ENCODE assay signal across 9 cellular contexts in genomic region chr1:209860293-209860881, GRCh38. TPM values are rescaled to one million over a fixed set of nuclear protein-coding genes. Genes with fewer than 3 reads are reported as not detected.
DNase-seq lines count a peak whose midpoint lies in the region; ATAC-seq and TF ChIP-seq lines count a peak whose summit lies in the region.
"Had no signal": no experiment of that assay in that cellular context is flagged by ENCODE, and none has a peak within 500 bp of the region (broad histone marks: within the 10 kb centered on the region; RNA-seq: fewer than 3 reads in every experiment).

No MANE protein-coding gene starts in this region.

- H3K4me3 Mint-ChIP-seq in CD4-positive, CD25-positive, alpha-beta regulatory T cell: no peak overlapping the region
- no peak overlapping the region for H3K4me3 Mint-ChIP-seq in activated CD4-positive, alpha-beta T cell treated with anti-CD3 and anti-CD28 coated beads, Interleukin-2, amount 10 ng/mL, durations not matched to agents 24 days and 14 days
- H3K4me3 Mint-ChIP-seq: activated naive CD4-positive, alpha-beta T cell treated with anti-CD3 and anti-CD28 coated beads, Interleukin-2, amount 50 U/mL, for 24 hours had no signal

- H3K27ac Mint-ChIP-seq in CD4-positive, CD25-positive, alpha-beta regulatory T cell: no peak overlapping the region
- H3K27ac Mint-ChIP-seq in activated CD4-positive, alpha-beta T cell treated with anti-CD3 and anti-CD28 coated beads, Interleukin-2, amount 10 ng/mL, durations not matched to agents 24 days and 14 days: no peak overlapping the region
- H3K27ac Mint-ChIP-seq: activated naive CD4-positive, alpha-beta T cell treated with anti-CD3 and anti-CD28 coated beads, Interleukin-2, amount 50 U/mL, for 24 hours had no signal

- H3K4me3 ChIP-seq in CD4-positive, CD25-positive, alpha-beta regulatory T cell (ENCODE audit: low read depth, low read length): no peak overlapping the region
- no peak overlapping the region for H3K4me3 ChIP-seq in lower lobe of right lung

- intact Hi-C loops in activated CD4-positive, alpha-beta T cell treated with anti-CD3 and anti-CD28 coated beads, Interleukin-2, amount 10 ng/mL, durations not matched to agents 24 days and 14 days (cut with micrococcal nuclease): loop anchor here (1.0 to 10.0 kb wide), 3 partner anchors 129 to 544 kb away; no protein-coding TSS in a partner anchor
- intact Hi-C loops in lower lobe of right lung (cut with DNase I): no loop called here

- peaks cover 0 to 1% (median 0%) of the 10 kb centered on the region in 7 donors for H3K9me3 Mint-ChIP-seq in CD4-positive, CD25-positive, alpha-beta regulatory T cell
- H3K9me3 Mint-ChIP-seq in activated CD4-positive, alpha-beta T cell treated with anti-CD3 and anti-CD28 coated beads, Interleukin-2, amount 10 ng/mL, durations not matched to agents 24 days and 14 days: no peaks in the 10 kb centered on the region
- H3K9me3 Mint-ChIP-seq: activated naive CD4-positive, alpha-beta T cell treated with anti-CD3 and anti-CD28 coated beads, Interleukin-2, amount 50 U/mL, for 24 hours had no signal

- H3K36me3 ChIP-seq in CD4-positive, CD25-positive, alpha-beta regulatory T cell (ENCODE audit: control insufficient read depth, insufficient read depth, low read length): no peaks in the 10 kb centered on the region
- H3K36me3 ChIP-seq in lower lobe of right lung: no peaks in the 10 kb centered on the region

- peaks cover 8% of the 10 kb centered on the region for H3K36me3 Mint-ChIP-seq in CD4-positive, CD25-positive, alpha-beta regulatory T cell
- peaks cover 3% of the 10 kb centered on the region for H3K36me3 Mint-ChIP-seq in activated CD4-positive, alpha-beta T cell treated with anti-CD3 and anti-CD28 coated beads, Interleukin-2, amount 10 ng/mL, durations not matched to agents 24 days and 14 days (ENCODE audit: low read depth)
- H3K36me3 Mint-ChIP-seq: activated naive CD4-positive, alpha-beta T cell treated with anti-CD3 and anti-CD28 coated beads, Interleukin-2, amount 50 U/mL, for 24 hours had no signal

- peaks cover 13% of the 10 kb centered on the region for H3K27me3 Mint-ChIP-seq in CD4-positive, CD25-positive, alpha-beta regulatory T cell
- H3K27me3 Mint-ChIP-seq in activated CD4-positive, alpha-beta T cell treated with anti-CD3 and anti-CD28 coated beads, Interleukin-2, amount 10 ng/mL, durations not matched to agents 24 days and 14 days: peaks cover 24% of the 10 kb centered on the region
- H3K27me3 Mint-ChIP-seq: activated naive CD4-positive, alpha-beta T cell treated with anti-CD3 and anti-CD28 coated beads, Interleukin-2, amount 50 U/mL, for 24 hours had no signal

- H3K4me1 Mint-ChIP-seq in CD4-positive, CD25-positive, alpha-beta regulatory T cell: no peaks in the 10 kb centered on the region
- H3K4me1 Mint-ChIP-seq in activated CD4-positive, alpha-beta T cell treated with anti-CD3 and anti-CD28 coated beads, Interleukin-2, amount 10 ng/mL, durations not matched to agents 24 days and 14 days: no peaks in the 10 kb centered on the region
- H3K4me1 Mint-ChIP-seq: activated naive CD4-positive, alpha-beta T cell treated with anti-CD3 and anti-CD28 coated beads, Interleukin-2, amount 50 U/mL, for 24 hours had no signal

- H3K9me3 ChIP-seq in CD4-positive, CD25-positive, alpha-beta regulatory T cell (ENCODE audit: control insufficient read depth in 2 of 2, low read length in 2 of 2): no peaks in the 10 kb centered on the region
- H3K9me3 ChIP-seq in lower lobe of right lung: no peaks in the 10 kb centered on the region

- ATAC-seq in CD4-positive, CD25-positive, alpha-beta regulatory T cell (ENCODE audit: low read depth in 2 of 2): peak; percentile 70 to 79
- ATAC-seq in GM19324 (IDR thresholded peaks at IDR 0.05; ENCODE audit: low FRiP score, unreplicated experiment): peak; percentile 80
- peak; percentile 80 for ATAC-seq in HG03378 (IDR thresholded peaks at IDR 0.05; ENCODE audit: unreplicated experiment)
- peak; percentile 84 to 88 for ATAC-seq in lower lobe of right lung

- peaks cover under 1% of the 10 kb centered on the region for H3K27me3 ChIP-seq in CD4-positive, CD25-positive, alpha-beta regulatory T cell (ENCODE audit: control insufficient read depth, insufficient read depth, low read length)
- H3K27me3 ChIP-seq in lower lobe of right lung (ENCODE audit: low read depth): peaks cover 7% of the 10 kb centered on the region

- H3K27ac ChIP-seq in CD4-positive, CD25-positive, alpha-beta regulatory T cell (ENCODE audit: insufficient read depth, low read length, poor library complexity, severe bottlenecking): no peak overlapping the region
- no peak overlapping the region for H3K27ac ChIP-seq in lower lobe of right lung

- DNase-seq in CD4-positive, CD25-positive, alpha-beta regulatory T cell: peak; percentile 36 to 83 (median 59)
- DNase-seq in NCI-H526 (lab: John Stamatoyannopoulos, UW) (peak; percentile 53 to 86), dedifferentiated amniotic fluid mesenchymal stem cell (ENCODE audit: extremely low spot score) (peak; percentile 88), lower lobe of right lung (peak; percentile 81)
- peak; percentile 90 for DNase-seq in activated CD4-positive, alpha-beta T cell treated with anti-CD3 and anti-CD28 coated beads, Interleukin-2, amount 10 ng/mL, durations not matched to agents 24 days and 14 days
- peak; percentile 37 for DNase-seq in stimulated activated CD8-positive, alpha-beta memory T cell treated with anti-CD3 and anti-CD28 coated beads, Interleukin-15, amount 100 ng/mL, for 1 hour (ENCODE audit: low read depth)

- TF ChIP-seq CTCF in lower lobe of right lung (IDR thresholded peaks at IDR 0.05): peak; percentile 90

- no peaks in the 10 kb centered on the region for H3K4me1 ChIP-seq in CD4-positive, CD25-positive, alpha-beta regulatory T cell (ENCODE audit: control insufficient read depth, insufficient read depth, low read length, poor library complexity, severe bottlenecking)
- H3K4me1 ChIP-seq in lower lobe of right lung: no peaks in the 10 kb centered on the region

RNA-seq across cellular contexts. Expression of gene UTP25, which starts 32.6 kb away (rescaled TPM):
- total RNA-seq in CD4-positive, CD25-positive, alpha-beta regulatory T cell: 7.4 TPM
- 1 to 10 TPM; 2.4 to 4.3 (median 3.1) TPM for polyA plus RNA-seq in CD4-positive, CD25-positive, alpha-beta regulatory T cell
- total RNA-seq in activated CD4-positive, alpha-beta T cell treated with anti-CD3 and anti-CD28 coated beads, Interleukin-2, amount 10 ng/mL, durations not matched to agents 24 days and 14 days: 17.2 and 17.6 TPM in 2 replicates
- 6.2 TPM for total RNA-seq in lower lobe of right lung

RNA-seq across cellular contexts. Expression of gene IRF6, which starts 54.4 kb away (rescaled TPM):
- 0.86 TPM for total RNA-seq in CD4-positive, CD25-positive, alpha-beta regulatory T cell
- 1 to 10 TPM in 2 of 4 donors, under 1 TPM in 2; 0.21 to 1.9 (median 0.93) TPM for polyA plus RNA-seq in CD4-positive, CD25-positive, alpha-beta regulatory T cell
- 0.07 TPM in 1 of 2 replicates, not detected in the other for total RNA-seq in activated CD4-positive, alpha-beta T cell treated with anti-CD3 and anti-CD28 coated beads, Interleukin-2, amount 10 ng/mL, durations not matched to agents 24 days and 14 days
- total RNA-seq in lower lobe of right lung: 18.2 TPM

Comparison
In these comparisons a context has a peak if more than half of its experiments do, and no peak if none do; other contexts are left out.
1. DNase-seq: peak in every context shown above with its lines; median percentile 90 in activated CD4-positive, alpha-beta T cell treated with anti-CD3 and anti-CD28 coated beads, Interleukin-2, amount 10 ng/mL, durations not matched to agents 24 days and 14 days; 88 in dedifferentiated amniotic fluid mesenchymal stem cell; 81 in lower lobe of right lung; 70 in NCI-H526; 59 in CD4-positive, CD25-positive, alpha-beta regulatory T cell; 37 in stimulated activated CD8-positive, alpha-beta memory T cell treated with anti-CD3 and anti-CD28 coated beads, Interleukin-15, amount 100 ng/mL, for 1 hour.
2. RNA of gene IRF6, which starts 54.4 kb away (total RNA-seq): 18.2 TPM in lower lobe of right lung (single experiment); 0.86 TPM in CD4-positive, CD25-positive, alpha-beta regulatory T cell (single experiment) and 0.07 TPM in activated CD4-positive, alpha-beta T cell treated with anti-CD3 and anti-CD28 coated beads, Interleukin-2, amount 10 ng/mL, durations not matched to agents 24 days and 14 days; every median in the first group is over 10 times any median in the second.
3. Peak in every context shown above with its lines, with median percentiles within 50 percentile points of each other: ATAC-seq.